In the genomic region with DNA sequence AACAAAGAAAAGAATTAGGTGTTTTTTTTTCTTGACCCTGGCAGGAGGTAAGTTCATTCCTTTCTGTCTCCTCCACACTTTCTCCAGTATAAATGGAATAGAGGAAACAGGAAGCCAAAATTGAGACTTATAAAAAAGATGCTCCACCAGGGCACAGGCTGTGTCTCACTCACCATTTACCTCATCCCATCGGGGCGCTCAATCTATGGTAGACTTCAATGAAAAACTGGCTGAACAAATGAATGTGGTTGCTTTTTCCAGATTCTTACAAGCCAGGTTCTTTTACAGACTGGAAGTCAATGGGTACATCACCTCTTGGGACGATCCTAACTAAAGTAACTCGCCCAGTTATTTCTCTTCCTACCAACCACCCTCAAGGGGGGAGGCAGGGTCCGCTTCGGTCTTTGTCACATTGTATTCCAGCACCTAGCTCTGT, we compare ENCODE assay signal across 8 cellular contexts. TPM values are rescaled to one million over a fixed set of nuclear protein-coding genes. Genes with fewer than 3 reads are reported as not detected.
DNase-seq lines count a peak whose midpoint lies in the region; ATAC-seq, FAIRE-seq and TF ChIP-seq lines count a peak whose summit lies in the region.

No MANE protein-coding gene starts in this region.

- H3K4me3 ChIP-seq in CD4-positive, alpha-beta memory T cell (ENCODE audit: low read length in 2 of 2): peak overlapping the region; percentile 48 to 92
- peak overlapping the region; percentile 81 for H3K4me3 ChIP-seq in bronchial epithelial cell (ENCODE audit: low read depth, low read length)

- H3K36me3 Mint-ChIP-seq in CD4-positive, alpha-beta memory T cell: peaks cover 18 to 24% of the 10 kb centered on the region in 2 donors
- peaks cover 6% of the 10 kb centered on the region for H3K36me3 Mint-ChIP-seq in memory B cell

- no peaks in the 10 kb centered on the region for H3K36me3 ChIP-seq in CD4-positive, alpha-beta memory T cell (ENCODE audit: insufficient read depth, low read length)
- H3K36me3 ChIP-seq in KOPT-K1 (ENCODE audit: insufficient read depth, low read length) (peaks cover 17% of the 10 kb centered on the region), bronchial epithelial cell (ENCODE audit: control insufficient read depth, insufficient read depth, low read length) (no peaks in the 10 kb centered on the region)

- no peak for TF ChIP-seq CTCF in bronchial epithelial cell (IDR thresholded peaks at IDR 0.05; ENCODE audit: insufficient read depth, low read length, severe bottlenecking)

- DNase-seq in CD4-positive, alpha-beta memory T cell: no peak
- DNase-seq in bronchial epithelial cell (ENCODE audit: low read depth) (no peak), memory B cell (ENCODE audit: low spot score in 2 of 2) (no peak), urothelium cell line (ENCODE audit: low spot score) (peak; percentile 30), HTR-8/SVneo (ENCODE audit: insufficient read length, low spot score) (no peak), iPS-NIHi11 (ENCODE audit: low spot score) (no peak)

- intact Hi-C loops in CD4-positive, alpha-beta memory T cell (cut with micrococcal nuclease): loop anchor here (1.0 to 10.0 kb wide), 6 partner anchors 22 to 878 kb away; a partner anchor contains a TSS

- CTCF ChIA-PET in CD4-positive, alpha-beta memory T cell (lab: Charles Lee; ENCODE audit: partially characterized antibody): interaction anchor here (0.7 to 1.9 kb wide), 12 partner anchors 11 to 208 kb away, joined by 3 to 23 read pairs (median 4); a partner anchor contains a TSS

- peaks cover 26 to 42% (median 36%) of the 10 kb centered on the region in 4 donors for H3K4me1 Mint-ChIP-seq in CD4-positive, alpha-beta memory T cell
- H3K4me1 Mint-ChIP-seq in memory B cell: peaks cover 30% of the 10 kb centered on the region

- H3K27ac Mint-ChIP-seq in CD4-positive, alpha-beta memory T cell: peak overlapping the region; percentile 90 to 99 (median 96)
- peak overlapping the region; percentile 99 for H3K27ac Mint-ChIP-seq in memory B cell

- H3K9me3 ChIP-seq in CD4-positive, alpha-beta memory T cell (ENCODE audit: control insufficient read depth in 1 of 2, low read length in 2 of 2): no peaks in the 10 kb centered on the region
- no peaks in the 10 kb centered on the region for H3K9me3 ChIP-seq in KOPT-K1 (ENCODE audit: insufficient read depth, low read length, poor library complexity, severe bottlenecking)

- no peaks in the 10 kb centered on the region for H3K27me3 Mint-ChIP-seq in CD4-positive, alpha-beta memory T cell
- no peaks in the 10 kb centered on the region for H3K27me3 Mint-ChIP-seq in memory B cell

- POLR2A ChIA-PET in CD4-positive, alpha-beta memory T cell (lab: Charles Lee; ENCODE audit: partially characterized antibody): interaction anchor here (0.7 to 1.8 kb wide), 8 partner anchors 11 to 666 kb away, joined by 3 to 21 read pairs (median 4); a partner anchor contains a TSS

- no peak for FAIRE-seq in bronchial epithelial cell (lab: Jason Lieb, UNC)
- no peak for FAIRE-seq in urothelium cell line (lab: Jason Lieb, UNC)
- FAIRE-seq in HTR-8/SVneo (lab: Jason Lieb, UNC): no peak

- ATAC-seq in GM21515 (IDR thresholded peaks at IDR 0.05; ENCODE audit: unreplicated experiment): peak; percentile 2
- ATAC-seq in memory B cell (ENCODE audit: low read depth): no peak

- peaks cover 24% of the 10 kb centered on the region for H3K4me1 ChIP-seq in CD4-positive, alpha-beta memory T cell (ENCODE audit: insufficient read depth, low read length)

- no peaks in the 10 kb centered on the region for H3K9me3 Mint-ChIP-seq in CD4-positive, alpha-beta memory T cell
- no peaks in the 10 kb centered on the region for H3K9me3 Mint-ChIP-seq in memory B cell

- peak overlapping the region; percentile 79 for H3K27ac ChIP-seq in CD4-positive, alpha-beta memory T cell (ENCODE audit: low read depth, low read length)
- peak overlapping the region; percentile 73 for H3K27ac ChIP-seq in KOPT-K1 (ENCODE audit: low read depth, low read length, poor library complexity, severe bottlenecking)

- peak overlapping the region; percentile 88 to 92 (median 90) for H3K4me3 Mint-ChIP-seq in CD4-positive, alpha-beta memory T cell
- H3K4me3 Mint-ChIP-seq in memory B cell: peak overlapping the region; percentile 91

- H3K27me3 ChIP-seq in CD4-positive, alpha-beta memory T cell (ENCODE audit: insufficient read depth, low read length): no peaks in the 10 kb centered on the region
- H3K27me3 ChIP-seq in bronchial epithelial cell (ENCODE audit: control insufficient read depth, insufficient read depth, low read length): no peaks in the 10 kb centered on the region

RNA-seq across cellular contexts. Expression of a gene that starts 0.7 kb away (rescaled TPM):
- 10 to 100 TPM; 14.6 to 18.3 TPM for total RNA-seq in CD4-positive, alpha-beta memory T cell
- 10 to 100 TPM; 42.2 to 82.8 TPM for polyA plus RNA-seq in CD4-positive, alpha-beta memory T cell
- total RNA-seq in bronchial epithelial cell: 29.2 and 33.4 TPM in 2 replicates

RNA-seq across cellular contexts. Expression of a gene that starts 22.3 kb away (rescaled TPM):
- total RNA-seq in CD4-positive, alpha-beta memory T cell: 1 to 10 TPM; 3.1 to 4.2 TPM
- 1 to 10 TPM; 2.0 to 2.7 TPM for polyA plus RNA-seq in CD4-positive, alpha-beta memory T cell
- 20.0 and 25.5 TPM in 2 replicates for total RNA-seq in bronchial epithelial cell
